Comparison of ENCODE assay signal across 14 cellular contexts in genomic region chr4:6257243-6258025, GRCh38. TPM values are rescaled to one million over a fixed set of nuclear protein-coding genes. Genes with fewer than 3 reads are reported as not detected.
DNase-seq lines count a peak whose midpoint lies in the region; ATAC-seq, FAIRE-seq and TF ChIP-seq lines count a peak whose summit lies in the region.
"Had no signal": no experiment of that assay in that cellular context is flagged by ENCODE, and none has a peak within 500 bp of the region (broad histone marks: within the 10 kb centered on the region; RNA-seq: fewer than 3 reads in every experiment).

No MANE protein-coding gene starts in this region.

- intact Hi-C loops in K562 (cut with micrococcal nuclease) = loop anchor here (10.0 kb wide), 1 partner anchor 287 kb away; no protein-coding TSS in a partner anchor
- intact Hi-C loops in mucosa of descending colon (cut with DNase I, micrococcal nuclease) = no loop called here

- no peak overlapping the region for H2AFZ ChIP-seq in K562 (ENCODE audit: low read depth, low read length)

- 37% methylated on average over 19 of the region's 19 CpGs for WGBS in HUES64
- 2% methylated on average over 16 of the region's 19 CpGs for WGBS in K562 (ENCODE audit: insufficient coverage, low coverage, missing lambda C conversion rate)

- no peak for TF ChIP-seq RAD21 in K562 (CRISPR knock-in tag; conservative IDR thresholded peaks at IDR 0.05 in 1 of 2, IDR thresholded peaks at IDR 0.05 in 1 of 2)

- H3K27me3 ChIP-seq in HUES64 (ENCODE audit: insufficient read depth, low read length) = no peaks in the 10 kb centered on the region
- H3K27me3 ChIP-seq in K562 (ENCODE audit: control insufficient read depth in 2 of 2, insufficient read depth in 2 of 2, low read length in 2 of 2) = peaks cover 4 to 18% of the 10 kb centered on the region in 2 experiments; a peak in 2 of 5 replicates

- TF ChIP-seq CTCF in K562 (IDR thresholded peaks at IDR 0.05 in 2 of 3, conservative IDR thresholded peaks at IDR 0.05 in 1 of 3; ENCODE audit: insufficient read depth in 2 of 3, low read depth in 1 of 3, low read length in 3 of 3) = no peak
- TF ChIP-seq CTCF in mucosa of descending colon (IDR thresholded peaks at IDR 0.05) = no peak

- no peaks in the 10 kb centered on the region for H3K9me1 ChIP-seq in K562 (ENCODE audit: control insufficient read depth, insufficient read depth, low read length)

- no peak for TF ChIP-seq POLR2A in K562 (conservative IDR thresholded peaks at IDR 0.05)

- no peak for FAIRE-seq in K562 (lab: Jason Lieb, UNC)

- ATAC-seq in K562 (no peak), mucosa of descending colon (peak; percentile 21), HG02840 (IDR thresholded peaks at IDR 0.05; ENCODE audit: low FRiP score, unreplicated experiment) (no peak)
- ATAC-seq: PC-3 had no signal

- H3K9ac ChIP-seq in HUES64 (ENCODE audit: low read depth, low read length) (peak overlapping the region; percentile 39; the same call in 1 of the 2 replicates), K562 (ENCODE audit: insufficient read depth in 1 of 2, low read depth in 2 of 2, low read length in 2 of 2) (no peak overlapping the region)

- POLR2A ChIA-PET in K562 (lab: Yijun Ruan, JAX) = interaction anchor here (0.6 kb wide), 1 partner anchor 218 kb away, joined by 3 read pairs; no protein-coding TSS in a partner anchor

- no peak overlapping the region for H3K4me2 ChIP-seq in K562 (ENCODE audit: insufficient read depth, low read length)

- no peaks in the 10 kb centered on the region for H3K79me2 ChIP-seq in K562 (ENCODE audit: control insufficient read depth, insufficient read depth, low read length)

- H3K36me3 ChIP-seq in HUES64 (ENCODE audit: insufficient read depth, low read length) (no peaks in the 10 kb centered on the region), K562 (ENCODE audit: control insufficient read depth, insufficient read depth, low read length) (no peaks in the 10 kb centered on the region), mucosa of descending colon (ENCODE audit: low read depth) (no peaks in the 10 kb centered on the region)
- H3K36me3 ChIP-seq: stomach had no signal

- H4K20me1 ChIP-seq in K562 (replicated peaks; ENCODE audit: control insufficient read depth, insufficient read depth, low read length) = peaks cover 4% of the 10 kb centered on the region; the same call in 1 of the 2 replicates

- CTCF ChIA-PET in K562 (lab: Yijun Ruan, JAX; ENCODE audit: low intra/inter-chr PET ratio) = no interaction called here

- in situ Hi-C loops in K562 (cut with MboI) = no loop called here

- BruUV-seq in K562 (replicated peaks; lab: Mats Ljungman, UMichigan) = no TSS peak

- peak; percentile 32 for DNase-seq in GDM1 (lab: John Stamatoyannopoulos, UW)
- no peak for DNase-seq in K562 (ENCODE audit: extremely low read depth in 1 of 4, low spot score in 3 of 4)
- DNase-seq in mucosa of descending colon = peak in 1 of 3 donors; percentile 28
- DNase-seq in activated effector memory CD4-positive, alpha-beta T cell treated with Interleukin-2 at 50 U/mL for 16 hours = no peak
- DNase-seq in stimulated activated CD4-positive, alpha-beta T cell treated with anti-CD3 and anti-CD28 coated beads, Interleukin-2, amount 100 ng/mL, for 48 hours = no peak
- DNase-seq in activated naive CD4-positive, alpha-beta T cell treated with Interleukin-2 at 50 U/mL for 16 hours = no peak
- DNase-seq: activated CD4-positive, alpha-beta T cell treated with anti-CD3 and anti-CD28 coated beads for 4 hours; MM.1S; PC-3; stomach had no signal

- H3K27ac ChIP-seq in HUES64 (ENCODE audit: low read depth, low read length) = no peak overlapping the region
- no peak overlapping the region for H3K27ac ChIP-seq in K562 (ENCODE audit: extremely low read depth, low read depth, low read length)
- H3K27ac ChIP-seq: stomach had no signal

- H3K4me1 ChIP-seq in HUES64 (ENCODE audit: insufficient read depth, low read length) = peaks cover 5% of the 10 kb centered on the region; the same call in 1 of the 2 replicates
- no peaks in the 10 kb centered on the region; a peak in 1 of 5 replicates for H3K4me1 ChIP-seq in K562 (replicated peaks in 1 of 2; ENCODE audit: control insufficient read depth in 2 of 2, insufficient read depth in 2 of 2, low read length in 2 of 2)
- H3K4me1 ChIP-seq in mucosa of descending colon (ENCODE audit: low read depth) = no peaks in the 10 kb centered on the region
- H3K4me1 ChIP-seq: stomach had no signal

- H3K4me3 ChIP-seq in HUES64 (ENCODE audit: low read length) (peak overlapping the region; percentile 20), K562 (no peak overlapping the region), mucosa of descending colon (no peak overlapping the region)
- H3K4me3 ChIP-seq: lung, skin epidermis, stomach had no signal

- TF ChIP-seq EP300 in K562 (IDR thresholded peaks at IDR 0.05; ENCODE audit: low read length) = no peak

- H3K9me3 ChIP-seq in HUES64 (ENCODE audit: insufficient read depth, low read depth, low read length) (no peaks in the 10 kb centered on the region), K562 (replicated peaks; ENCODE audit: control insufficient read depth, insufficient read depth, low read depth, low read length) (no peaks in the 10 kb centered on the region), mucosa of descending colon (no peaks in the 10 kb centered on the region)
- H3K9me3 ChIP-seq: stomach had no signal

TF ChIP-seq in K562, 482 proteins besides CTCF, POLR2A, EP300 and RAD21:
- TF ChIP-seq ZNF24 (IDR thresholded peaks at IDR 0.05) = peak; percentile 87
- no peak for TF ChIP-seq NFIC (IDR thresholded peaks at IDR 0.05)
- peak; percentile 44; the same call in 1 of the 2 replicates for TF ChIP-seq SPI1 (IDR thresholded peaks at IDR 0.05; ENCODE audit: borderline replicate concordance, low read depth, low read length)
- no peak for TF ChIP-seq ZNF57 (CRISPR knock-in tag; IDR thresholded peaks at IDR 0.05)

RNA-seq across cellular contexts. Expression of gene WFS1, which starts 12.2 kb away (rescaled TPM):
- polyA plus RNA-seq in HUES64 (2013, experiment 1 of 2) = 18.6 TPM
- 21.6 TPM for polyA plus RNA-seq in HUES64 (2013, experiment 2 of 2)
- 0.42 TPM in 1 of 2 replicates, not detected in the other for total RNA-seq in K562 (2011; cell fraction: chromatin; rRNA removed; ENCODE audit: low replicate concordance)
- total RNA-seq in K562 (2011; cell fraction: nucleolus; rRNA removed) = 0.33 TPM in 1 of 2 replicates, not detected in the other
- total RNA-seq in K562 (2011; cell fraction: nucleoplasm; rRNA removed) = 0.44 TPM in 1 of 2 replicates, not detected in the other
- total RNA-seq in K562 (2014; rRNA removed) (0.82 TPM in 1 of 2 replicates, not detected in the other), K562 (2014; rRNA removed; fragmentation: Illumina TruSeq; extraction: Trizol) (not detected in 2 replicates), K562 (2015; rRNA removed; fragmentation: Illumina TruSeq; extraction: Trizol) (0.04 TPM in 1 of 2 replicates, not detected in the other), K562 (2021) (0.27 and 0.29 TPM in 2 replicates), mucosa of descending colon (10 to 100 TPM in 2 of 3 donors, 1 to 10 TPM in 1; 5.8 to 39.2 (median 14.9) TPM)
- polyA plus RNA-seq in K562 (2011; rRNA removed) (0.01 and 0.03 TPM in 2 replicates), K562 (2014; fragmentation: Illumina TruSeq; extraction: Trizol) (0.03 and 0.12 TPM in 2 replicates), K562 (2014; fragmentation: Nextera tagmentation; extraction: Ambion mirVana) (not detected), K562 (2014; rRNA removed) (not detected in 2 replicates)
- 0.01 TPM in 1 of 2 replicates, not detected in the other for polyA plus RNA-seq in K562 (2011; cell fraction: cytosol; rRNA removed)
- polyA plus RNA-seq in K562 (2011; cell fraction: nucleus; rRNA removed) = 0.17 TPM in 1 of 2 replicates, not detected in the other
- 0.26 and 0.62 TPM in 2 replicates for polyA plus RNA-seq in K562 (2012)
- not detected in 2 replicates for polyA minus RNA-seq in K562 (2011; rRNA and poly(A)+ RNA removed)
- not detected in 2 replicates for polyA minus RNA-seq in K562 (2011; cell fraction: cytosol; rRNA and poly(A)+ RNA removed)
- 0.13 TPM in 1 of 2 replicates, not detected in the other for polyA minus RNA-seq in K562 (2011; cell fraction: nucleus; rRNA and poly(A)+ RNA removed)

RNA-seq across cellular contexts. Expression of gene JAKMIP1, which starts 57.1 kb away (rescaled TPM):
- polyA plus RNA-seq in HUES64 (2013, experiment 1 of 2) = 1.7 TPM
- 3.0 TPM for polyA plus RNA-seq in HUES64 (2013, experiment 2 of 2)
- not detected in 2 replicates for total RNA-seq in K562 (2011; cell fraction: chromatin; rRNA removed; ENCODE audit: low replicate concordance)
- not detected in 2 replicates for total RNA-seq in K562 (2011; cell fraction: nucleolus; rRNA removed)
- total RNA-seq in K562 (2011; cell fraction: nucleoplasm; rRNA removed) = not detected in 2 replicates
- not detected in 2 replicates for total RNA-seq in K562 (2014; rRNA removed)
- not detected in 2 replicates for total RNA-seq in K562 (2014; rRNA removed; fragmentation: Illumina TruSeq; extraction: Trizol)
- total RNA-seq in K562 (2015; rRNA removed; fragmentation: Illumina TruSeq; extraction: Trizol) = not detected in 2 replicates
- 0.11 TPM in 1 of 2 replicates, not detected in the other for total RNA-seq in K562 (2021)
- not detected in 2 replicates for polyA plus RNA-seq in K562 (2011; rRNA removed)
- polyA plus RNA-seq in K562 (2011; cell fraction: cytosol; rRNA removed) = not detected in 2 replicates
- not detected in 2 replicates for polyA plus RNA-seq in K562 (2011; cell fraction: nucleus; rRNA removed)
- 0.04 TPM in 1 of 2 replicates, not detected in the other for polyA plus RNA-seq in K562 (2012)
- not detected in 2 replicates for polyA plus RNA-seq in K562 (2014; fragmentation: Illumina TruSeq; extraction: Trizol)
- polyA plus RNA-seq in K562 (2014; fragmentation: Nextera tagmentation; extraction: Ambion mirVana) = not detected
- not detected in 2 replicates for polyA plus RNA-seq in K562 (2014; rRNA removed)
- polyA minus RNA-seq in K562 (2011; rRNA and poly(A)+ RNA removed) = not detected in 2 replicates
- not detected in 2 replicates for polyA minus RNA-seq in K562 (2011; cell fraction: cytosol; rRNA and poly(A)+ RNA removed)
- polyA minus RNA-seq in K562 (2011; cell fraction: nucleus; rRNA and poly(A)+ RNA removed) = not detected in 2 replicates
- 1 to 10 TPM in 1 of 3 donors, under 1 TPM in 1, not detected in 1; 0.63 to 2.1 TPM for total RNA-seq in mucosa of descending colon
